Comparison of ENCODE assay signal across 20 cellular contexts in genomic region chr21:37917612-37918011, GRCh38. TPM values are rescaled to one million over a fixed set of nuclear protein-coding genes. Genes with fewer than 3 reads are reported as not detected.
DNase-seq lines count a peak whose midpoint lies in the region; ATAC-seq and TF ChIP-seq lines count a peak whose summit lies in the region.
"Had no signal": no experiment of that assay in that cellular context is flagged by ENCODE, and none has a peak within 500 bp of the region (broad histone marks: within the 10 kb centered on the region; RNA-seq: fewer than 3 reads in every experiment).

No MANE protein-coding gene starts in this region.

- H2BK120ac ChIP-seq in mesenchymal stem cell (ENCODE audit: low read depth, low read length) = no peak overlapping the region

- no peak overlapping the region for H3K4ac ChIP-seq in mesenchymal stem cell (ENCODE audit: low read depth in 1 of 2, low read length in 2 of 2)

- no peak for TF ChIP-seq EP300 in gastroesophageal sphincter (IDR thresholded peaks at IDR 0.05)

- H4K8ac ChIP-seq in mesenchymal stem cell (ENCODE audit: low read length) = no peak overlapping the region

- TF ChIP-seq CTCF in gastroesophageal sphincter (IDR thresholded peaks at IDR 0.05) (no peak), psoas muscle (IDR thresholded peaks at IDR 0.05) (no peak)

- H3K23ac ChIP-seq in mesenchymal stem cell (ENCODE audit: low read length in 2 of 2) = no peak overlapping the region

- H3K4me1 ChIP-seq in mesenchymal stem cell (ENCODE audit: control insufficient read depth, insufficient read depth, low read depth, low read length) (peaks cover 23% of the 10 kb centered on the region), gastroesophageal sphincter (peaks cover 0 to 15% (median 10%) of the 10 kb centered on the region in 3 donors), psoas muscle (peaks cover 9% of the 10 kb centered on the region)

- no peak overlapping the region for H2AFZ ChIP-seq in mesenchymal stem cell (ENCODE audit: low read depth, low read length)

- H3K9ac ChIP-seq in mesenchymal stem cell (ENCODE audit: low read length) = no peak overlapping the region

- DNase-seq in AG08396 (ENCODE audit: low spot score) (peak; percentile 67), NCI-H226 (peak; percentile 34), cerebellar cortex (ENCODE audit: low spot score) (peak; percentile 16), mesenchymal stem cell (peak; percentile 69), ecto neural progenitor cell (ENCODE audit: low spot score) (no peak), Ammon's horn (ENCODE audit: low spot score) (no peak), psoas muscle (no peak)
- DNase-seq: activated CD4-positive, alpha-beta T cell treated with anti-CD3 and anti-CD28 coated beads, Interleukin-2, amount 50 U/mL, for 1 hour; activated naive CD4-positive, alpha-beta T cell treated with Interleukin-2 at 50 U/mL for 16 hours; body of pancreas; COR-L47; mucosa of descending colon; NCI-H2029 treated with DMSO at 0.1 percent for 48 hours; NCI-H69; occipital lobe; OCI-M1; right lobe of liver; stimulated activated CD4-positive, alpha-beta T cell treated with anti-CD3 and anti-CD28 coated beads, Interleukin-2, amount 100 ng/mL, for 24 hours had no signal

- H3K18ac ChIP-seq in mesenchymal stem cell (ENCODE audit: low read depth in 1 of 2, low read length in 2 of 2) = no peak overlapping the region

- peaks cover 4% of the 10 kb centered on the region for H3K79me1 ChIP-seq in mesenchymal stem cell (replicated peaks; ENCODE audit: low read length, poor library complexity, severe bottlenecking)

- no peak for ATAC-seq in gastroesophageal sphincter
- no peak for ATAC-seq in psoas muscle
- ATAC-seq: body of pancreas, mucosa of descending colon had no signal

- peaks cover 5 to 80% of the 10 kb centered on the region in 2 experiments for H3K27me3 ChIP-seq in mesenchymal stem cell (ENCODE audit: control insufficient read depth in 1 of 2, insufficient read depth in 1 of 2, low read length in 2 of 2)
- peaks cover 85% of the 10 kb centered on the region for H3K27me3 ChIP-seq in gastroesophageal sphincter
- peaks cover 0 to 73% (median 20%) of the 10 kb centered on the region in 3 donors for H3K27me3 ChIP-seq in psoas muscle (ENCODE audit: insufficient read depth in 3 of 3, low read length in 2 of 3)

- H2AK5ac ChIP-seq in mesenchymal stem cell (ENCODE audit: low read length, severe bottlenecking) = no peak overlapping the region

- H3K4me3 ChIP-seq in mesenchymal stem cell (ENCODE audit: insufficient read depth in 1 of 2, low read depth in 1 of 2, low read length in 2 of 2) (no peak overlapping the region), gastroesophageal sphincter (no peak overlapping the region), psoas muscle (no peak overlapping the region)
- H3K4me3 ChIP-seq: body of pancreas, mucosa of descending colon, right lobe of liver had no signal

- no peak overlapping the region for H3K14ac ChIP-seq in mesenchymal stem cell (ENCODE audit: low read length in 2 of 2)

- H2BK15ac ChIP-seq in mesenchymal stem cell (ENCODE audit: low read depth, poor library complexity, severe bottlenecking) = no peak overlapping the region

- H3K9me3 ChIP-seq in mesenchymal stem cell (ENCODE audit: control insufficient read depth, low read length) = peaks cover 3% of the 10 kb centered on the region
- peaks cover 0 to 6% (median 0%) of the 10 kb centered on the region in 3 donors for H3K9me3 ChIP-seq in gastroesophageal sphincter
- H3K9me3 ChIP-seq in psoas muscle = no peaks in the 10 kb centered on the region
- H3K9me3 ChIP-seq: body of pancreas, mucosa of descending colon, right lobe of liver had no signal

- H3K27ac ChIP-seq in mesenchymal stem cell (ENCODE audit: low read length, poor library complexity, severe bottlenecking) (no peak overlapping the region), gastroesophageal sphincter (no peak overlapping the region), psoas muscle (no peak overlapping the region)
- H3K27ac ChIP-seq: body of pancreas, right lobe of liver had no signal

- no peak overlapping the region for H4K91ac ChIP-seq in mesenchymal stem cell (ENCODE audit: low read length)

- no peak for TF ChIP-seq POLR2A in gastroesophageal sphincter (IDR thresholded peaks at IDR 0.05)

- no peak overlapping the region for H3K4me2 ChIP-seq in mesenchymal stem cell (ENCODE audit: low read length, poor library complexity, severe bottlenecking)

- WGBS in mesenchymal stem cell = no CpG with 5 or more reads among the region's 4 CpGs
- WGBS in gastroesophageal sphincter (ENCODE audit: low coverage in 1 of 2), 2 donors = 62 to 74% methylated on average over 4 of the region's 4 CpGs
- 61 to 74% (median 65%) methylated on average over 4 of the region's 4 CpGs for WGBS in psoas muscle, 3 donors

- no peak overlapping the region for H2BK5ac ChIP-seq in mesenchymal stem cell (ENCODE audit: low read depth, low read length, poor library complexity, severe bottlenecking)

- H2BK12ac ChIP-seq in mesenchymal stem cell (ENCODE audit: low read length in 2 of 2) = no peak overlapping the region

- intact Hi-C loops in psoas muscle (cut with DNase I) = no loop called here

- no peaks in the 10 kb centered on the region for H3K36me3 ChIP-seq in mesenchymal stem cell (ENCODE audit: control insufficient read depth in 1 of 2, insufficient read depth in 2 of 2, low read depth in 1 of 2, low read length in 2 of 2)
- no peaks in the 10 kb centered on the region for H3K36me3 ChIP-seq in gastroesophageal sphincter
- H3K36me3 ChIP-seq in psoas muscle (ENCODE audit: insufficient read depth in 1 of 2, low read depth in 1 of 2) = no peaks in the 10 kb centered on the region
- H3K36me3 ChIP-seq: right lobe of liver had no signal

RNA-seq across cellular contexts. Expression of gene KCNJ6, which starts 1.4 kb away (rescaled TPM):
- polyA plus RNA-seq in mesenchymal stem cell (2013, experiment 1 of 2) = 4.6 TPM
- 5.0 TPM for polyA plus RNA-seq in mesenchymal stem cell (2013, experiment 2 of 2)
- under 1 TPM in 2 of 4 donors, not detected in 2; 0.08 to 0.40 TPM for total RNA-seq in gastroesophageal sphincter
- not detected for total RNA-seq in psoas muscle
- polyA plus RNA-seq in psoas muscle = under 1 TPM in 2 of 3 donors, not detected in 1; under 0.01 to 0.01 TPM
- total RNA-seq: G401 had no signal

Comparison
In these comparisons a context has a peak if more than half of its experiments do, and no peak if none do; other contexts are left out.
1. DNase-seq: peak in AG08396 (single experiment), NCI-H226 (single experiment), cerebellar cortex (single experiment) and mesenchymal stem cell (single experiment); none in ecto neural progenitor cell (single experiment), Ammon's horn (single experiment) and psoas muscle (0 of 2).